ENCODE assay signal across 9 cellular contexts in genomic region chr3:187021748-187022402, GRCh38.
DNase-seq lines count a peak whose midpoint lies in the region; ATAC-seq and TF ChIP-seq lines count a peak whose summit lies in the region.
"Had no signal": no experiment of that assay in that cellular context is flagged by ENCODE, and none has a peak within 500 bp of the region (broad histone marks: within the 10 kb centered on the region; RNA-seq: fewer than 3 reads in every experiment).

No MANE protein-coding gene starts in this region.

- peaks cover 0 to 4% (median 0%) of the 10 kb centered on the region in 4 donors for H3K9me3 ChIP-seq in stomach

- H3K4me3 ChIP-seq in stomach: no peak overlapping the region
- no peak overlapping the region for H3K4me3 ChIP-seq in foreskin fibroblast (ENCODE audit: low read depth in 1 of 2, low read length in 2 of 2)

- WGBS in stomach, 5 donors: 89 to 95% (median 94%) methylated on average over 6 of the region's 6 CpGs

- no peak for TF ChIP-seq POLR2A in stomach (IDR thresholded peaks at IDR 0.05)

- intact Hi-C loops in stomach (cut with DNase I; ENCODE audit: low total_unique reads): no loop called here

- TF ChIP-seq CTCF in stomach (IDR thresholded peaks at IDR 0.05) (no peak), foreskin fibroblast (IDR thresholded peaks at IDR 0.05; ENCODE audit: low read depth, low read length) (no peak)

- H3K27ac ChIP-seq in stomach: no peak overlapping the region

- DNase-seq in left kidney (ENCODE audit: low read depth, low spot score) (peak; percentile 36), mesenteric fat pad (ENCODE audit: low spot score) (no peak), stomach (no peak), foreskin fibroblast (no peak)
- DNase-seq in stimulated activated CD4-positive, alpha-beta T cell treated with anti-CD3 and anti-CD28 coated beads, Interleukin-4, amount 100 ng/mL, for 4 hours: no peak
- DNase-seq: NCI-H146 had no signal

- peaks cover 0 to 24% (median 5%) of the 10 kb centered on the region in 4 donors for H3K4me1 ChIP-seq in stomach

- TF ChIP-seq EP300 in stomach (IDR thresholded peaks at IDR 0.05): no peak

- ATAC-seq in GM18498 (IDR thresholded peaks at IDR 0.05; ENCODE audit: unreplicated experiment) (peak; percentile 38), GM19467 (IDR thresholded peaks at IDR 0.05; ENCODE audit: unreplicated experiment) (peak; percentile 38), HG03442 (IDR thresholded peaks at IDR 0.05; ENCODE audit: unreplicated experiment) (peak; percentile 50)

- no peaks in the 10 kb centered on the region for H3K36me3 ChIP-seq in stomach

- H3K27me3 ChIP-seq in stomach: no peaks in the 10 kb centered on the region
